8 cellular contexts compared by ENCODE assay signal in the genomic region with DNA sequence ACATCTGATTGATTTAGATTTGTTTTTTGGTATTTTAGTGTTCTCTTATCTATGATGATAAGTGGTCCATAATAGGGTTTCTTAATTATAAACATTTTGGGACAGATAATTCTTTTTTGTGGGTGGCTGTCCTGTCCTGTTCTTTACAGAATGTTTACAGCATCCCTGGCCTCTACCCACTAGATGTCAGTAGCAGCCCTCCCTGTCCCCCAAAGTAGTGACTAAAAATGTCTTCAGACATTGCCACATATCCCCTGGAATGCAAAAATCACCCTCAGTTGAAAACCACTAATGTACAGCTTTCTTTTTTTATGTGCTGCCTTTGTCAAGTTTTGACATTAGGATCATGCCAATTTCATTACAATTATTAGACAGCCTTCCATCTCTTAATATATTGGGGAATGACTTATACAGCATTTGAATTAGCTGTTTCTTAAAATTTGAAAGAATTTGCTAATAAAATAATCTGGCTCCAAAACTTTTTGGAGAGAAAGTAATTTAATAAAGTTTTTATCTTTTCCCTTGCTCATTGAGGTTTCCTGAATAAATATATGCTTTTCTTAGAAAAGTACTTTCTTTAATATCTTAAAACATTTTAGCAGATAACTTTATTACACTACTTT.
DNase-seq lines count a peak whose midpoint lies in the region; ATAC-seq lines count a peak whose summit lies in the region.

No MANE protein-coding gene starts in this region.

- peak; percentile 47 for DNase-seq in activated CD8-positive, alpha-beta memory T cell treated with anti-CD3 and anti-CD28 coated beads, Interleukin-2, amount 50 U/mL, for 1 hour (ENCODE audit: extremely low read depth)
- DNase-seq in activated CD8-positive, alpha-beta memory T cell treated with anti-CD3 and anti-CD28 coated beads, Interleukin-2, amount 50 U/mL, for 48 hours: no peak
- DNase-seq in T-helper 9 cell (peak; percentile 31), non-pigmented ciliary epithelial cell (ENCODE audit: low read depth) (peak; percentile 35), HAP-1 (ENCODE audit: low spot score in 2 of 2) (no peak)
- DNase-seq in effector CD4-positive, alpha-beta T cell: peak; percentile 48

- no peaks in the 10 kb centered on the region for H3K9me3 ChIP-seq in HAP-1

- H3K36me3 ChIP-seq in HAP-1 (replicated peaks): no peaks in the 10 kb centered on the region

- peak; percentile 62 for ATAC-seq in HG03442 (IDR thresholded peaks at IDR 0.05; ENCODE audit: unreplicated experiment)
- no peak for ATAC-seq in GM18519 (IDR thresholded peaks at IDR 0.05; ENCODE audit: low FRiP score, unreplicated experiment)

- H3K27me3 ChIP-seq in HAP-1 (ENCODE audit: low read depth): no peaks in the 10 kb centered on the region

- in situ Hi-C loops in HAP-1 (cut with MboI; ENCODE audit: low sequenced_read_pairs): no loop called here

- no peaks in the 10 kb centered on the region for H3K4me1 ChIP-seq in HAP-1

- no peak overlapping the region for H3K4me3 ChIP-seq in HAP-1

Comparison
In these comparisons a context has a peak if more than half of its experiments do, and no peak if none do; other contexts are left out.
1. DNase-seq: peak in activated CD8-positive, alpha-beta memory T cell treated with anti-CD3 and anti-CD28 coated beads, Interleukin-2, amount 50 U/mL, for 1 hour (single experiment), T-helper 9 cell (single experiment), effector CD4-positive, alpha-beta T cell (single experiment) and non-pigmented ciliary epithelial cell (single experiment); none in activated CD8-positive, alpha-beta memory T cell treated with anti-CD3 and anti-CD28 coated beads, Interleukin-2, amount 50 U/mL, for 48 hours (single experiment) and HAP-1 (0 of 2).